In the genomic region with DNA sequence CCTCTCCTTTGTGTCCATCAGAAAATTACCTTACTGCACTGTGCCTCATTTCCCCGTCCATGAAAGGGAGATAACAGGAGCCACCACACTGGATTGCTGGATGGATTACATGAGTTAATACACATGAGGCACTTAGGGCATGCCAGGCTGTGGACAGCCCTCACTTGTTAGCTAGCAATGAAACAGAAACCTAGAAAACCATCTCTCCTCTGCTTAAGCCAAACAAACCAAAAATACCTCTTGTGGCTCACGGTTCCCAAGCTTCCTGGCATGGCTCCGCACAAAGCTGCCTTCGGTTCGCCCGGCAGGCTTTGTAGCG, we compare ENCODE assay signal across 8 cellular contexts. TPM values are rescaled to one million over a fixed set of nuclear protein-coding genes. Genes with fewer than 3 reads are reported as not detected.
DNase-seq lines count a peak whose midpoint lies in the region; ATAC-seq lines count a peak whose summit lies in the region.

No MANE protein-coding gene starts in this region.

- H3K9me3 ChIP-seq in iPS DF 6.9 (ENCODE audit: control insufficient read depth, insufficient read depth, low read length) = no peaks in the 10 kb centered on the region

- no peaks in the 10 kb centered on the region for H3K4me1 ChIP-seq in iPS DF 6.9 (ENCODE audit: control insufficient read depth, insufficient read depth, low read length)

- H3K4me3 ChIP-seq in iPS DF 6.9 (ENCODE audit: low read length) (peak overlapping the region; percentile 97), skin epidermis (peak overlapping the region; percentile 69 to 97 (median 93))

- DNase-seq in DMS53 treated with DMSO at 0.1 percent for 48 hours (lab: John Stamatoyannopoulos, UW; ENCODE audit: unreplicated experiment) (peak; percentile 53), iPS DF 6.9 (ENCODE audit: low read depth, low spot score) (no peak), NCI-H187 (lab: John Stamatoyannopoulos, UW) (no peak)
- no peak for DNase-seq in activated naive CD4-positive, alpha-beta T cell treated with anti-CD3 and anti-CD28 coated beads, Interleukin-2, amount 50 U/mL, for 72 hours (ENCODE audit: low spot score in 2 of 2)
- no peak for DNase-seq in stimulated activated CD4-positive, alpha-beta T cell treated with anti-CD3 and anti-CD28 coated beads, Interleukin-4, amount 100 ng/mL, for 1 hour

- H3K36me3 Mint-ChIP-seq in activated naive CD4-positive, alpha-beta T cell treated with anti-CD3 and anti-CD28 coated beads, Interleukin-2, amount 50 U/mL, for 72 hours = no peaks in the 10 kb centered on the region

- H3K27me3 ChIP-seq in iPS DF 6.9 (ENCODE audit: control insufficient read depth, insufficient read depth, low read length) = no peaks in the 10 kb centered on the region

- peak overlapping the region in 1 of 2 donors; percentile 87 for H3K27ac Mint-ChIP-seq in activated naive CD4-positive, alpha-beta T cell treated with anti-CD3 and anti-CD28 coated beads, Interleukin-2, amount 50 U/mL, for 72 hours

- no peak overlapping the region for H3K27ac ChIP-seq in iPS DF 6.9 (ENCODE audit: low read length)
- peak overlapping the region in 20 of 21 experiments; percentile 65 to 96 (median 89) for H3K27ac ChIP-seq in skin epidermis

- peak; percentile 9 for ATAC-seq in GM19467 (IDR thresholded peaks at IDR 0.05; ENCODE audit: unreplicated experiment)
- peak; percentile 22 for ATAC-seq in HG03521 (IDR thresholded peaks at IDR 0.05; ENCODE audit: unreplicated experiment)
- peak; percentile 17 to 27 for ATAC-seq in activated naive CD4-positive, alpha-beta T cell treated with anti-CD3 and anti-CD28 coated beads, Interleukin-2, amount 50 U/mL, for 72 hours

- no CpG with 5 or more reads among the region's 7 CpGs for WGBS in iPS DF 6.9 (ENCODE audit: insufficient coverage, insufficient read length)

- no peaks in the 10 kb centered on the region for H3K9me3 Mint-ChIP-seq in activated naive CD4-positive, alpha-beta T cell treated with anti-CD3 and anti-CD28 coated beads, Interleukin-2, amount 50 U/mL, for 72 hours

- no peaks in the 10 kb centered on the region for H3K36me3 ChIP-seq in iPS DF 6.9 (ENCODE audit: control insufficient read depth, insufficient read depth, low read length)

RNA-seq across cellular contexts. Expression of a gene that starts 0.7 kb away (rescaled TPM):
- 10 to 100 TPM in 1 of 2 donors, 1 to 10 TPM in 1; 6.9 to 16.0 TPM for total RNA-seq in activated naive CD4-positive, alpha-beta T cell treated with anti-CD3 and anti-CD28 coated beads, Interleukin-2, amount 50 U/mL, for 72 hours

RNA-seq across cellular contexts. Expression of a gene that starts 13.7 kb away (rescaled TPM):
- total RNA-seq in activated naive CD4-positive, alpha-beta T cell treated with anti-CD3 and anti-CD28 coated beads, Interleukin-2, amount 50 U/mL, for 72 hours = under 1 TPM; 0.16 to 0.25 TPM
